ENCODE assay signal across 9 cellular contexts in genomic region chr2:10449838-10450691, GRCh38. TPM values are rescaled to one million over a fixed set of nuclear protein-coding genes. Genes with fewer than 3 reads are reported as not detected.
DNase-seq lines count a peak whose midpoint lies in the region; TF ChIP-seq lines count a peak whose summit lies in the region.
"Had no signal": no experiment of that assay in that cellular context is flagged by ENCODE, and none has a peak within 500 bp of the region (broad histone marks: within the 10 kb centered on the region; RNA-seq: fewer than 3 reads in every experiment).

No MANE protein-coding gene starts in this region.

- H3K79me1 ChIP-seq in trophoblast cell (ENCODE audit: low read length) = peaks cover 12% of the 10 kb centered on the region

- H3K4me1 ChIP-seq in Peyer's patch (peaks cover 0 to 35% (median 16%) of the 10 kb centered on the region in 4 donors), endodermal cell (ENCODE audit: control insufficient read depth, insufficient read depth, low read length) (peaks cover 17% of the 10 kb centered on the region), trophoblast cell (ENCODE audit: control insufficient read depth in 1 of 2, insufficient read depth in 2 of 2, low read length in 2 of 2) (peaks cover 6 to 9% of the 10 kb centered on the region in 2 experiments)

- H3K27me3 ChIP-seq in H7 (ENCODE audit: control insufficient read depth, insufficient read depth, low read length) (peaks cover 3% of the 10 kb centered on the region), Peyer's patch (no peaks in the 10 kb centered on the region), endodermal cell (ENCODE audit: control insufficient read depth, insufficient read depth, low read length, poor library complexity, severe bottlenecking) (no peaks in the 10 kb centered on the region), trophoblast cell (ENCODE audit: insufficient read depth, low read length) (no peaks in the 10 kb centered on the region)
- H3K27me3 ChIP-seq: cardiac muscle cell had no signal

- no peak overlapping the region for H3K18ac ChIP-seq in trophoblast cell (ENCODE audit: low read length)

- no peak overlapping the region for H3K14ac ChIP-seq in trophoblast cell (ENCODE audit: low read length)

- H3K9ac ChIP-seq in endodermal cell (ENCODE audit: extremely low read depth, low read length, poor library complexity, severe bottlenecking) = no peak overlapping the region
- H3K9ac ChIP-seq in trophoblast cell (ENCODE audit: low read length) = no peak overlapping the region

- H3K27me3 Mint-ChIP-seq in endodermal cell (ENCODE audit: insufficient read depth) (peaks cover 6% of the 10 kb centered on the region), glutamatergic neuron (ENCODE audit: unreplicated experiment) (peaks cover 5% of the 10 kb centered on the region)

- H2BK5ac ChIP-seq in trophoblast cell (ENCODE audit: low read depth, low read length, poor library complexity) = no peak overlapping the region

- no peak overlapping the region for H4K91ac ChIP-seq in trophoblast cell (ENCODE audit: low read depth, low read length)

- H3K9me3 Mint-ChIP-seq in endodermal cell (no peaks in the 10 kb centered on the region), glutamatergic neuron (ENCODE audit: unreplicated experiment) (peaks cover 9% of the 10 kb centered on the region)

- no peak overlapping the region for H3K23ac ChIP-seq in trophoblast cell (ENCODE audit: low read length)

- H3K27ac ChIP-seq in Peyer's patch = peak overlapping the region in 3 of 4 donors; percentile 91 to 98 (median 95)
- no peak overlapping the region for H3K27ac ChIP-seq in endodermal cell (ENCODE audit: low read depth, low read length)
- H3K27ac ChIP-seq in trophoblast cell (ENCODE audit: low read depth, low read length) = no peak overlapping the region
- H3K27ac ChIP-seq: cardiac muscle cell had no signal

- H3K36me3 Mint-ChIP-seq in endodermal cell (ENCODE audit: low read depth) (peaks cover 1% of the 10 kb centered on the region), glutamatergic neuron (ENCODE audit: unreplicated experiment) (no peaks in the 10 kb centered on the region)

- peak in 2 of 6 experiments; percentile 4 to 8 for TF ChIP-seq CTCF in Peyer's patch (IDR thresholded peaks at IDR 0.05)
- no peak for TF ChIP-seq CTCF in endodermal cell (conservative IDR thresholded peaks at IDR 0.05)
- TF ChIP-seq CTCF in glutamatergic neuron (IDR thresholded peaks at IDR 0.05; ENCODE audit: partially characterized antibody, unreplicated experiment) = no peak

- no peak overlapping the region for H2BK120ac ChIP-seq in trophoblast cell (ENCODE audit: insufficient read depth, low read length, poor library complexity)

- peak; percentile 51 for DNase-seq in H7
- DNase-seq in Peyer's patch = peak in 2 of 3 donors; percentile 83 to 88
- no peak for DNase-seq in endodermal cell
- DNase-seq in trophoblast cell = peak; percentile 89
- no peak for DNase-seq in glutamatergic neuron
- DNase-seq in activated effector memory CD4-positive, alpha-beta T cell treated with Interleukin-2 at 50 U/mL for 16 hours = no peak
- DNase-seq in stimulated activated CD4-positive, alpha-beta T cell treated with anti-CD3 and anti-CD28 coated beads, Interleukin-1b, Interleukin-23, amount 100 ng/mL, for 48 hours = no peak
- DNase-seq: NCI-H1048 had no signal

- 86 to 96% methylated on average over 11 to 21 of the region's 22 CpGs for WGBS in endodermal cell (ENCODE audit: insufficient coverage in 1 of 2, insufficient read length in 1 of 2), 2 experiments
- no CpG with 5 or more reads among the region's 22 CpGs for WGBS in trophoblast cell (ENCODE audit: extremely low coverage, insufficient coverage, insufficient read length)

- no peak overlapping the region for H3K4me2 ChIP-seq in trophoblast cell (ENCODE audit: low read length)

- H3K4ac ChIP-seq in trophoblast cell (ENCODE audit: low read depth, low read length) = no peak overlapping the region

- no peak overlapping the region for H2AK5ac ChIP-seq in trophoblast cell (ENCODE audit: low read length)

- H3K4me3 Mint-ChIP-seq in endodermal cell (peak overlapping the region; percentile 65), glutamatergic neuron (ENCODE audit: unreplicated experiment) (no peak overlapping the region)

- H3K36me3 ChIP-seq in H7 (replicated peaks; ENCODE audit: control insufficient read depth, insufficient read depth, low read length) = no peaks in the 10 kb centered on the region
- no peaks in the 10 kb centered on the region for H3K36me3 ChIP-seq in Peyer's patch
- H3K36me3 ChIP-seq in endodermal cell (ENCODE audit: control insufficient read depth, insufficient read depth, low read length) = peaks cover 4% of the 10 kb centered on the region
- no peaks in the 10 kb centered on the region for H3K36me3 ChIP-seq in trophoblast cell (ENCODE audit: control insufficient read depth in 1 of 2, insufficient read depth in 2 of 2, low read length in 2 of 2)
- H3K36me3 ChIP-seq: cardiac muscle cell had no signal

- H3K9me3 ChIP-seq in Peyer's patch (no peaks in the 10 kb centered on the region), endodermal cell (ENCODE audit: control insufficient read depth, low read length) (no peaks in the 10 kb centered on the region), trophoblast cell (ENCODE audit: insufficient read depth, low read depth, low read length) (peaks cover 3% of the 10 kb centered on the region)

- H3K4me1 Mint-ChIP-seq in endodermal cell (peaks cover 22% of the 10 kb centered on the region), glutamatergic neuron (ENCODE audit: low read depth, unreplicated experiment) (peaks cover 4% of the 10 kb centered on the region)

- peak; percentile 86 to 94 for TF ChIP-seq POLR2A in Peyer's patch (IDR thresholded peaks at IDR 0.05)

- H2BK12ac ChIP-seq in trophoblast cell (ENCODE audit: low read length) = no peak overlapping the region

- H4K12ac ChIP-seq in trophoblast cell (ENCODE audit: low read depth, low read length) = no peak overlapping the region

- H3K79me2 ChIP-seq in trophoblast cell (ENCODE audit: control insufficient read depth, insufficient read depth, low read length, poor library complexity) = peaks cover 4% of the 10 kb centered on the region

- no peak overlapping the region for H4K8ac ChIP-seq in trophoblast cell (ENCODE audit: low read depth, low read length)

- no peak overlapping the region for H2AFZ ChIP-seq in trophoblast cell (ENCODE audit: insufficient read depth, low read length, poor library complexity)

- H3K27ac Mint-ChIP-seq in endodermal cell (no peak overlapping the region), glutamatergic neuron (ENCODE audit: unreplicated experiment) (no peak overlapping the region)

- H3K4me3 ChIP-seq in H7 (ENCODE audit: insufficient read depth, low read depth, low read length) (no peak overlapping the region), Peyer's patch (peak overlapping the region in 2 of 4 donors; percentile 78 to 85), endodermal cell (ENCODE audit: low read length) (peak overlapping the region; percentile 83), trophoblast cell (ENCODE audit: low read depth, low read length) (no peak overlapping the region)

RNA-seq across cellular contexts. Expression of gene ODC1, which starts 1.9 kb away (rescaled TPM):
- 95.6 and 175 TPM in 2 replicates for total RNA-seq in H7 (2014; rRNA removed; shearing (Covaris generic))
- total RNA-seq in Peyer's patch = 10 to 100 TPM; 31.5 to 91.6 (median 55.6) TPM
- total RNA-seq in endodermal cell = 100 to 1,000 TPM; 108 to 152 TPM
- polyA plus RNA-seq in endodermal cell (2013, experiment 1 of 2) = 336 TPM
- 282 TPM for polyA plus RNA-seq in endodermal cell (2013, experiment 2 of 2)
- 175 and 189 TPM in 2 replicates for polyA plus RNA-seq in trophoblast cell (2013)
- total RNA-seq in glutamatergic neuron (ENCODE audit: unreplicated experiment) = 88.0 TPM

Comparison
In these comparisons a context has a peak if more than half of its experiments do, and no peak if none do; other contexts are left out.
1. DNase-seq: peak in H7 (single experiment), Peyer's patch (2 of 3) and trophoblast cell (2 of 2); none in endodermal cell (single experiment), glutamatergic neuron (single experiment), activated effector memory CD4-positive, alpha-beta T cell treated with Interleukin-2 at 50 U/mL for 16 hours (single experiment) and stimulated activated CD4-positive, alpha-beta T cell treated with anti-CD3 and anti-CD28 coated beads, Interleukin-1b, Interleukin-23, amount 100 ng/mL, for 48 hours (single experiment).
2. H3K27ac ChIP-seq: peak in Peyer's patch (3 of 4); none in endodermal cell (single experiment) and trophoblast cell (single experiment).